ENCODE assay signal across 28 cellular contexts in the genomic region with DNA sequence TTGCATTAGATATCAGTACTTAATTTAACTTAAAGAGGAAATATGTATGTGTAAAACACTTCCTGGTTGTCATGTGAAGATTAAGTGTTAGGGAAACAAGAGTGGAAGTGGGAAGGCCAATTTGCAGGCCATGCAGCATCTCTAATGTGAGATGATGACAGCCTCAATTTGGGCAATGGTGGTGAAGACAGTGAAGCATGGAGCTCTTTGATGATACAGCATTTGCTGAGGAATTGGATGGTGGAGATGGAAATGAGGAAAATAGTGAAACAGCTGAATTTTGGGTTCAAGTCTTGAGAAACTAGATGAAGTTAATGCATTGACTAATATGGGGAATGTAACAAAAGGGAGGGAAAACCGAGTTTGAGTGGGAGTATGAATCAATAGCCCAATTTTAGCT.
"Had no signal": no experiment of that assay in that cellular context is flagged by ENCODE, and none has a peak within 500 bp of the region (broad histone marks: within the 10 kb centered on the region; RNA-seq: fewer than 3 reads in every experiment).

No MANE protein-coding gene starts in this region.

- H3K4me3 ChIP-seq: colonic mucosa, esophagus muscularis mucosa, gastroesophageal sphincter, heart right ventricle, lower lobe of right lung, neural progenitor cell, prostate gland, right atrium auricular region, smooth muscle cell, suprapubic skin, transverse colon, upper lobe of right lung, uterus had no signal

- H3K27ac ChIP-seq: colonic mucosa, esophagus muscularis mucosa, foreskin keratinocyte, gastroesophageal sphincter, heart right ventricle, lower lobe of right lung, neural progenitor cell, prostate gland, right atrium auricular region, suprapubic skin, transverse colon, upper lobe of right lung, uterus had no signal

- H3K9me3 ChIP-seq: colonic mucosa, esophagus muscularis mucosa, gastroesophageal sphincter, heart right ventricle, lower lobe of right lung, prostate gland, right atrium auricular region, suprapubic skin, transverse colon, upper lobe of right lung, uterus had no signal

- H3K27me3 ChIP-seq: colonic mucosa, esophagus muscularis mucosa, foreskin keratinocyte, heart right ventricle, neural progenitor cell, right atrium auricular region, suprapubic skin, transverse colon, upper lobe of right lung had no signal

- H3K27ac Mint-ChIP-seq: dendritic cell treated with granulocyte-macrophage colony-stimulating factor and Interleukin-4, amounts not matched to agents 40 ng/mL and 50 ng/mL, for 4 days; endodermal cell; natural killer cell treated with Interleukin-12 subunit alpha and Interleukin-12 subunit beta and Interleukin-15 and Interleukin-18, amount 100 ng/mL, for 72 hours; neural progenitor cell; stimulated activated naive CD8-positive, alpha-beta T cell treated with anti-CD3 and anti-CD28 coated beads, Interleukin-15, amount 100 ng/mL, for 72 hours had no signal

- H3K9me3 Mint-ChIP-seq: endodermal cell; neural progenitor cell; stimulated activated naive CD8-positive, alpha-beta T cell treated with anti-CD3 and anti-CD28 coated beads, Interleukin-15, amount 100 ng/mL, for 72 hours had no signal

- H3K36me3 Mint-ChIP-seq: natural killer cell treated with Interleukin-12 subunit alpha and Interleukin-12 subunit beta and Interleukin-15 and Interleukin-18, amount 100 ng/mL, for 72 hours had no signal

- DNase-seq: colonic mucosa; effector CD8-positive, alpha-beta T cell; endodermal cell; foreskin keratinocyte; heart right ventricle; left ventricle myocardium superior; lower lobe of right lung; stimulated activated CD4-positive, alpha-beta T cell treated with anti-CD3 and anti-CD28 coated beads, Interleukin-12 subunit alpha, Interleukin-12 subunit beta, amount 100 ng/mL, for 4 hours; stimulated activated CD4-positive, alpha-beta T cell treated with anti-CD3 and anti-CD28 coated beads, Interleukin-1b, Interleukin-23, amount 100 ng/mL, for 48 hours; stimulated activated CD4-positive, alpha-beta T cell treated with anti-CD3 and anti-CD28 coated beads, Interleukin-4, amount 100 ng/mL, for 1 hour; stimulated activated CD8-positive, alpha-beta memory T cell treated with anti-CD3 and anti-CD28 coated beads, Interleukin-4, amount 100 ng/mL, for 48 hours; stimulated activated naive CD4-positive, alpha-beta T cell; stimulated activated naive CD8-positive, alpha-beta T cell treated with anti-CD3 and anti-CD28 coated beads, Interleukin-15, amount 100 ng/mL, for 72 hours; transverse colon; upper lobe of right lung; uterus had no signal

- H3K27me3 Mint-ChIP-seq: dendritic cell treated with granulocyte-macrophage colony-stimulating factor and Interleukin-4, amounts not matched to agents 40 ng/mL and 50 ng/mL, for 4 days; natural killer cell treated with Interleukin-12 subunit alpha and Interleukin-12 subunit beta and Interleukin-15 and Interleukin-18, amount 100 ng/mL, for 72 hours had no signal

- H3K4me1 Mint-ChIP-seq: stimulated activated naive CD8-positive, alpha-beta T cell treated with anti-CD3 and anti-CD28 coated beads, Interleukin-15, amount 100 ng/mL, for 72 hours had no signal

- H3K4me3 Mint-ChIP-seq: dendritic cell treated with granulocyte-macrophage colony-stimulating factor and Interleukin-4, amounts not matched to agents 40 ng/mL and 50 ng/mL, for 4 days; endodermal cell; natural killer cell treated with Interleukin-12 subunit alpha and Interleukin-12 subunit beta and Interleukin-15 and Interleukin-18, amount 100 ng/mL, for 72 hours; neural progenitor cell; stimulated activated naive CD8-positive, alpha-beta T cell treated with anti-CD3 and anti-CD28 coated beads, Interleukin-15, amount 100 ng/mL, for 72 hours had no signal

- H3K9ac ChIP-seq: neural progenitor cell had no signal

- H3K36me3 ChIP-seq: colonic mucosa, esophagus muscularis mucosa, gastroesophageal sphincter, heart right ventricle, lower lobe of right lung, neural progenitor cell, prostate gland, right atrium auricular region, suprapubic skin, transverse colon, upper lobe of right lung, uterus had no signal

- H3K4me1 ChIP-seq: colonic mucosa, esophagus muscularis mucosa, foreskin keratinocyte, gastroesophageal sphincter, heart right ventricle, lower lobe of right lung, prostate gland, right atrium auricular region, suprapubic skin, transverse colon, upper lobe of right lung, uterus had no signal

- ATAC-seq: foreskin keratinocyte; gastroesophageal sphincter; heart right ventricle; left ventricle myocardium superior; lower lobe of right lung; natural killer cell treated with Interleukin-12 subunit alpha and Interleukin-12 subunit beta and Interleukin-15 and Interleukin-18, amount 100 ng/mL, for 72 hours; sciatic nerve; stimulated activated naive CD8-positive, alpha-beta T cell treated with anti-CD3 and anti-CD28 coated beads, Interleukin-15, amount 100 ng/mL, for 72 hours; upper lobe of right lung had no signal

- H3K4me2 ChIP-seq: neural progenitor cell, smooth muscle cell had no signal

- FAIRE-seq: endothelial cell of umbilical vein, keratinocyte had no signal
